ENCODE assay signal across 19 cellular contexts in the genomic region with DNA sequence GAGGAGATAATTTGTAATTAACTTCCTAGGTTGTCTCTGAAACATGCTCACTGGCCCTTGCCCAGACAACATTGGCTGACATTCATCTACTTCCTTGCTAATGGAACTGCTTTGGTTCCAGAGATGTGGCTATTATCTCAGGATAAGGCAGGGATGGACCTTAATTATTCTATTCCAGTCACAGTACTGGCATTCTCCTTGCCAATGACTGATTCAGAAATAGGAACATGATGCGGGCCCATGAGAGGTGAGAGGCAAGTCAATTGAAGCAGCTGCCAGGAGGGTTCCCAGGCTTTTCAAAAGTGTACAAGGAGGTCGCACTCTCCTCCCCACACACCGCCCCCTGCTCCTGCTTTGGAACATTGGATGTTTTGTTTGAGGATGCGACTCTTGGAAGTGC.
DNase-seq lines count a peak whose midpoint lies in the region; ATAC-seq, FAIRE-seq and TF ChIP-seq lines count a peak whose summit lies in the region.
"Had no signal": no experiment of that assay in that cellular context is flagged by ENCODE, and none has a peak within 500 bp of the region (broad histone marks: within the 10 kb centered on the region; RNA-seq: fewer than 3 reads in every experiment).

No MANE protein-coding gene starts in this region.

- POLR2A ChIA-PET in H1 (lab: Charles Lee; ENCODE audit: partially characterized antibody), result no interaction called here

- no peak for TF ChIP-seq RAD21 in H1 (IDR thresholded peaks at IDR 0.05 in 1 of 2, conservative IDR thresholded peaks at IDR 0.05 in 1 of 2; ENCODE audit: low read depth in 2 of 2, low read length in 2 of 2)

- peak overlapping the region; percentile 9; the same call in 1 of the 2 replicates for H2BK5ac ChIP-seq in H1 (ENCODE audit: low read depth, low read length)

- H4K20me1 ChIP-seq in H1 (replicated peaks in 1 of 2; ENCODE audit: control insufficient read depth in 1 of 2, insufficient read depth in 2 of 2, low read length in 2 of 2), result no peaks in the 10 kb centered on the region
- H4K20me1 ChIP-seq: BLaER1 treated with 17β-estradiol and CSF1 and Interleukin-3, amounts not matched to agents 10 nM and 100 nM had no signal

- H3K9me3 ChIP-seq in H1 (ENCODE audit: insufficient read depth in 2 of 2, low read depth in 1 of 2, low read length in 1 of 2) (no peaks in the 10 kb centered on the region), psoas muscle (no peaks in the 10 kb centered on the region), mucosa of descending colon (no peaks in the 10 kb centered on the region)
- H3K9me3 ChIP-seq: BLaER1 treated with 17β-estradiol and CSF1 and Interleukin-3, amounts not matched to agents 10 nM and 100 nM had no signal

- H3K36me3 ChIP-seq in H1 (ENCODE audit: control insufficient read depth in 2 of 4, insufficient read depth in 4 of 4, low read length in 3 of 4) (no peaks in the 10 kb centered on the region), psoas muscle (ENCODE audit: insufficient read depth in 1 of 2, low read depth in 1 of 2) (no peaks in the 10 kb centered on the region), mucosa of descending colon (ENCODE audit: low read depth) (no peaks in the 10 kb centered on the region)
- H3K36me3 ChIP-seq: BLaER1 treated with 17β-estradiol and CSF1 and Interleukin-3, amounts not matched to agents 10 nM and 100 nM had no signal

- no peak for FAIRE-seq in H1 (lab: Jason Lieb, UNC)
- FAIRE-seq: GM12892, GM18507, HTR-8/SVneo had no signal

- H3K4me3 ChIP-seq in H1 (ENCODE audit: extremely low read depth in 1 of 4, insufficient read depth in 2 of 4, low read depth in 3 of 4, low read length in 4 of 4) (no peak overlapping the region), psoas muscle (no peak overlapping the region), mucosa of descending colon (no peak overlapping the region)
- H3K4me3 ChIP-seq: BLaER1 treated with 17β-estradiol and CSF1 and Interleukin-3, amounts not matched to agents 10 nM and 100 nM had no signal

- H4K5ac ChIP-seq in H1 (ENCODE audit: insufficient read length, low read depth, low read length), result no peak overlapping the region

- no peak overlapping the region for H3K23ac ChIP-seq in H1 (ENCODE audit: insufficient read length)

- TF ChIP-seq POLR2A in H1 (IDR thresholded peaks at IDR 0.05; ENCODE audit: control extremely low read depth in 1 of 2, low read depth in 2 of 2, low read length in 2 of 2), result no peak

- H2AK5ac ChIP-seq in H1 (ENCODE audit: low read depth, low read length), result no peak overlapping the region

- H2BK15ac ChIP-seq in H1 (ENCODE audit: low read length), result no peak overlapping the region

- H3K79me1 ChIP-seq in H1 (ENCODE audit: low read depth, low read length), result no peaks in the 10 kb centered on the region

- DNase-seq in left cardiac atrium, result no peak
- DNase-seq in Right ventricle myocardium inferior (ENCODE audit: missing footprints), result no peak
- DNase-seq in H1 (ENCODE audit: low read depth in 1 of 2, low spot score in 2 of 2), result no peak
- no peak for DNase-seq in psoas muscle
- DNase-seq in D341Med (ENCODE audit: low spot score), result no peak
- DNase-seq in mucosa of descending colon, result no peak
- DNase-seq: Calu3; CD8-positive, alpha-beta T cell; DMS 273 treated with DMSO at 0.1 percent for 48 hours; DMS53; DND-41; GDM1; GOT3; H9; IMR-90 had no signal

- CTCF ChIA-PET in H1 (lab: Charles Lee; ENCODE audit: partially characterized antibody), result interaction anchor here (1.1 to 1.3 kb wide), 2 partner anchors 13 to 294 kb away, joined by 3 to 6 read pairs; no protein-coding TSS in a partner anchor

- H2AFZ ChIP-seq in H1 (ENCODE audit: low read length), result peak overlapping the region; percentile 69; the same call in 1 of the 2 replicates

- H2BK120ac ChIP-seq in H1 (replicated peaks; ENCODE audit: low read depth, low read length), result no peak overlapping the region

- H3K4ac ChIP-seq in H1 (replicated peaks; ENCODE audit: insufficient read length, low read depth, low read length), result no peak overlapping the region

- no peak overlapping the region for H3K14ac ChIP-seq in H1 (ENCODE audit: insufficient read length)

- intact Hi-C loops in left cardiac atrium (cut with DNase I) (loop anchor here in 1 of 2 donors (5.0 kb wide), 1 partner anchor 180 kb away; no protein-coding TSS in a partner anchor), Right ventricle myocardium inferior (cut with DNase I) (no loop called here), psoas muscle (cut with DNase I) (loop anchor here in 1 of 2 donors (10.0 kb wide), 1 partner anchor 177 kb away; no protein-coding TSS in a partner anchor), mucosa of descending colon (cut with DNase I, micrococcal nuclease) (loop anchor here in 1 of 2 donors (10.0 kb wide), 1 partner anchor 1727 kb away; no protein-coding TSS in a partner anchor)

- no peak overlapping the region for H4K8ac ChIP-seq in H1 (ENCODE audit: extremely low read depth, insufficient read depth, low read length)

- no peak overlapping the region for H3K18ac ChIP-seq in H1 (ENCODE audit: extremely low read depth, low read length)

- H3K4me1 ChIP-seq in H1 (replicated peaks in 1 of 4; ENCODE audit: control insufficient read depth in 3 of 4, insufficient read depth in 4 of 4, low read length in 3 of 4), result peaks cover 0 to 14% (median 7%) of the 10 kb centered on the region in 4 experiments; a peak in 3 of 7 replicates
- peaks cover 3% of the 10 kb centered on the region for H3K4me1 ChIP-seq in psoas muscle
- H3K4me1 ChIP-seq in mucosa of descending colon (ENCODE audit: low read depth), result peaks cover 6% of the 10 kb centered on the region
- H3K4me1 ChIP-seq: BLaER1 treated with 17β-estradiol and CSF1 and Interleukin-3, amounts not matched to agents 10 nM and 100 nM had no signal

- H3K4me2 ChIP-seq in H1 (ENCODE audit: insufficient read depth in 1 of 2, low read depth in 2 of 2, low read length in 2 of 2), result no peak overlapping the region
- H3K4me2 ChIP-seq: BLaER1 treated with 17β-estradiol and CSF1 and Interleukin-3, amounts not matched to agents 10 nM and 100 nM had no signal

- 92% methylated on average over 4 of the region's 4 CpGs; no CpG with 5 or more reads in 1 of the 2 experiments for WGBS in H1 (ENCODE audit: extremely low coverage in 1 of 2, insufficient coverage in 1 of 2, insufficient read length in 1 of 2, insufficient replicate concordance in 2 of 2, low coverage in 1 of 2, low lambda C conversion rate in 2 of 2, missing lambda C conversion rate in 1 of 2), 2 experiments
- WGBS in psoas muscle, 3 donors, result 35 to 51% (median 37%) methylated on average over 4 of the region's 4 CpGs

- peak overlapping the region; percentile 50; the same call in 1 of the 2 replicates for H2BK12ac ChIP-seq in H1 (ENCODE audit: low read depth, low read length)

- no peak for TF ChIP-seq EP300 in H1 (IDR thresholded peaks at IDR 0.05; ENCODE audit: borderline replicate concordance in 1 of 2, low read depth in 2 of 2, low read length in 2 of 2)

- H3K23me2 ChIP-seq in H1 (ENCODE audit: low read depth, low read length), result no peaks in the 10 kb centered on the region; the same call in 1 of the 2 replicates

- TF ChIP-seq CTCF in H1 (IDR thresholded peaks at IDR 0.05; ENCODE audit: control extremely low read depth in 1 of 3, insufficient read depth in 1 of 3, low read depth in 1 of 3, low read length in 3 of 3), result no peak
- TF ChIP-seq CTCF in psoas muscle (IDR thresholded peaks at IDR 0.05), result no peak
- TF ChIP-seq CTCF in mucosa of descending colon (IDR thresholded peaks at IDR 0.05), result no peak

- H3K56ac ChIP-seq in H1 (replicated peaks; ENCODE audit: insufficient read length, low read depth, low read length), result no peak overlapping the region

- H2BK20ac ChIP-seq in H1 (ENCODE audit: low read length), result no peak overlapping the region

- H4K91ac ChIP-seq in H1 (replicated peaks; ENCODE audit: insufficient read length, low read length), result peak overlapping the region; percentile 47

- H3K9ac ChIP-seq in H1 (replicated peaks in 1 of 4; ENCODE audit: extremely low read depth in 1 of 4, low read depth in 3 of 4, low read length in 3 of 4), result no peak overlapping the region
- H3K9ac ChIP-seq: BLaER1 treated with 17β-estradiol and CSF1 and Interleukin-3, amounts not matched to agents 10 nM and 100 nM had no signal

- peak; percentile 15 to 61 for ATAC-seq in left cardiac atrium
- ATAC-seq in Right ventricle myocardium inferior, result no peak
- peak in 3 of 4 donors; percentile 39 to 57 (median 46) for ATAC-seq in psoas muscle
- ATAC-seq in mucosa of descending colon, result no peak
- ATAC-seq: CD8-positive, alpha-beta T cell had no signal

- H3K79me2 ChIP-seq in H1 (ENCODE audit: control insufficient read depth in 1 of 2, insufficient read depth in 2 of 2, low read length in 2 of 2), result no peaks in the 10 kb centered on the region

- H3K27me3 ChIP-seq in H1 (replicated peaks in 1 of 4; ENCODE audit: control insufficient read depth in 3 of 4, extremely low read depth in 1 of 4, insufficient read depth in 3 of 4, low read length in 3 of 4) (no peaks in the 10 kb centered on the region), psoas muscle (ENCODE audit: insufficient read depth in 3 of 3, low read length in 2 of 3) (no peaks in the 10 kb centered on the region)
- H3K27me3 ChIP-seq: BLaER1 treated with 17β-estradiol and CSF1 and Interleukin-3, amounts not matched to agents 10 nM and 100 nM had no signal

- H3K27ac ChIP-seq in H1 (ENCODE audit: low read depth, low read length) (no peak overlapping the region), psoas muscle (no peak overlapping the region)
- H3K27ac ChIP-seq: BLaER1 treated with 17β-estradiol and CSF1 and Interleukin-3, amounts not matched to agents 10 nM and 100 nM had no signal

TF ChIP-seq in H1, 55 proteins besides CTCF, POLR2A, EP300 and RAD21 (continues in another document):
- TF ChIP-seq, protein P1, sequence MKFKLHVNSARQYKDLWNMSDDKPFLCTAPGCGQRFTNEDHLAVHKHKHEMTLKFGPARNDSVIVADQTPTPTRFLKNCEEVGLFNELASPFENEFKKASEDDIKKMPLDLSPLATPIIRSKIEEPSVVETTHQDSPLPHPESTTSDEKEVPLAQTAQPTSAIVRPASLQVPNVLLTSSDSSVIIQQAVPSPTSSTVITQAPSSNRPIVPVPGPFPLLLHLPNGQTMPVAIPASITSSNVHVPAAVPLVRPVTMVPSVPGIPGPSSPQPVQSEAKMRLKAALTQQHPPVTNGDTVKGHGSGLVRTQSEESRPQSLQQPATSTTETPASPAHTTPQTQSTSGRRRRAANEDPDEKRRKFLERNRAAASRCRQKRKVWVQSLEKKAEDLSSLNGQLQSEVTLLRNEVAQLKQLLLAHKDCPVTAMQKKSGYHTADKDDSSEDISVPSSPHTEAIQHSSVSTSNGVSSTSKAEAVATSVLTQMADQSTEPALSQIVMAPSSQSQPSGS (IDR thresholded peaks at IDR 0.05; ENCODE audit: low read length), result no peak
- TF ChIP-seq, protein P2, sequence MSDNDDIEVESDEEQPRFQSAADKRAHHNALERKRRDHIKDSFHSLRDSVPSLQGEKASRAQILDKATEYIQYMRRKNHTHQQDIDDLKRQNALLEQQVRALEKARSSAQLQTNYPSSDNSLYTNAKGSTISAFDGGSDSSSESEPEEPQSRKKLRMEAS (IDR thresholded peaks at IDR 0.05), result no peak
- TF ChIP-seq PHF8 (conservative IDR thresholded peaks at IDR 0.05; ENCODE audit: low read depth, low read length), result no peak
- no peak for TF ChIP-seq BCL11A (IDR thresholded peaks at IDR 0.05; ENCODE audit: low read depth in 2 of 2, low read length in 2 of 2)

Comparison
In these comparisons a context has a peak if more than half of its experiments do, and no peak if none do; other contexts are left out.
1. ATAC-seq: peak in left cardiac atrium (2 of 2) and psoas muscle (3 of 4); none in Right ventricle myocardium inferior (single experiment) and mucosa of descending colon (single experiment).